In the genomic region with DNA sequence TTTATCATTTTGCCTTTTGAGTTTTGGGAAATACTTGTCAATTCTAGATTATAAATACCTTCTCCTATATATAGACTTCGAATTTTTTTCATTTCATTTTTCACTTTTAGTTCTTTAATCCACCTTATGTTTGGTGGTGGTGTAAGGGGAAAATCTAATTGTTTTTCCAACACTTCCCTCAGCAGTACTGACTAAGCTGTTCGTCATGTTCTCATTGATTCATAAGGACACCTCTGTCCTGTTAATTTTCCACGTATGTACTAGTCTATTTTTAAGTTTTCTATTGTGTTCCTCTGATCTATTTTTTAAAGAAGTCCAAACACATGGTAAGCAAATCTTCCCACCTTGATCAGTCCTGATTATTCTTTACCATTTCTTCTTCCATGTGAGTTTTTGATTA, we compare ENCODE assay signal across 20 cellular contexts.
"Had no signal": no experiment of that assay in that cellular context is flagged by ENCODE, and none has a peak within 500 bp of the region (broad histone marks: within the 10 kb centered on the region; RNA-seq: fewer than 3 reads in every experiment).

No MANE protein-coding gene starts in this region.

- H3K36me3 Mint-ChIP-seq: mesothelial cell of epicardium; natural killer cell treated with Interleukin-12 subunit alpha and Interleukin-12 subunit beta and Interleukin-15 and Interleukin-18, amount 100 ng/mL, for 72 hours; stimulated activated naive B cell treated with anti-CD40 and anti-IgM and Interleukin-4, amounts not matched to agents 10 μg/mL and 1 μg/mL and 100 μg/mL, for 72 hours had no signal

- H3K27ac Mint-ChIP-seq: dendritic cell treated with granulocyte-macrophage colony-stimulating factor and Interleukin-4, amounts not matched to agents 40 ng/mL and 50 ng/mL, for 4 days; effector memory CD8-positive, alpha-beta T cell; mesothelial cell of epicardium; natural killer cell treated with Interleukin-12 subunit alpha and Interleukin-12 subunit beta and Interleukin-15 and Interleukin-18, amount 100 ng/mL, for 72 hours; stimulated activated naive B cell treated with anti-CD40 and anti-IgM and Interleukin-4, amounts not matched to agents 10 μg/mL and 1 μg/mL and 100 μg/mL, for 72 hours had no signal

- H3K27me3 ChIP-seq: adrenal gland, hepatocyte, neutrophil, sigmoid colon, tibial artery had no signal

- H3K4me3 ChIP-seq: adrenal gland, cardiac muscle cell, hepatocyte, lung, sigmoid colon, tibial artery had no signal

- H3K4me3 Mint-ChIP-seq: activated T-cell treated with anti-CD3 and anti-CD28 coated beads, Interleukin-2, amount 50 U/mL, for 4 hours; dendritic cell treated with granulocyte-macrophage colony-stimulating factor and Interleukin-4, amounts not matched to agents 40 ng/mL and 50 ng/mL, for 4 days; effector memory CD8-positive, alpha-beta T cell; mesothelial cell of epicardium; natural killer cell treated with Interleukin-12 subunit alpha and Interleukin-12 subunit beta and Interleukin-15 and Interleukin-18, amount 100 ng/mL, for 72 hours; stimulated activated naive B cell treated with anti-CD40 and anti-IgM and Interleukin-4, amounts not matched to agents 10 μg/mL and 1 μg/mL and 100 μg/mL, for 72 hours had no signal

- H3K36me3 ChIP-seq: adrenal gland, cardiac muscle cell, neutrophil, sigmoid colon, tibial artery had no signal

- ATAC-seq: effector memory CD8-positive, alpha-beta T cell; left colon; natural killer cell treated with Interleukin-12 subunit alpha and Interleukin-12 subunit beta and Interleukin-15 and Interleukin-18, amount 100 ng/mL, for 72 hours; stimulated activated naive B cell treated with anti-CD40 and anti-IgM and Interleukin-4, amounts not matched to agents 10 μg/mL and 1 μg/mL and 100 μg/mL, for 72 hours had no signal

- H3K9me3 Mint-ChIP-seq: activated T-cell treated with anti-CD3 and anti-CD28 coated beads, Interleukin-2, amount 50 U/mL, for 4 hours; dendritic cell treated with granulocyte-macrophage colony-stimulating factor and Interleukin-4, amounts not matched to agents 40 ng/mL and 50 ng/mL, for 4 days; effector memory CD8-positive, alpha-beta T cell; natural killer cell treated with Interleukin-12 subunit alpha and Interleukin-12 subunit beta and Interleukin-15 and Interleukin-18, amount 100 ng/mL, for 72 hours; stimulated activated naive B cell treated with anti-CD40 and anti-IgM and Interleukin-4, amounts not matched to agents 10 μg/mL and 1 μg/mL and 100 μg/mL, for 72 hours had no signal

- H3K27ac ChIP-seq: adrenal gland, cardiac muscle cell, epithelial cell of prostate, hepatocyte, neutrophil, sigmoid colon, tibial artery had no signal

- H3K9me3 ChIP-seq: adrenal gland, neutrophil, sigmoid colon, tibial artery had no signal

- DNase-seq: activated CD4-positive, alpha-beta T cell treated with anti-CD3 and anti-CD28 coated beads, Interleukin-2, amount 50 U/mL, for 4 hours; activated T-cell treated with anti-CD3 and anti-CD28 coated beads, Interleukin-2, amount 50 U/mL, for 4 hours; adrenal gland; effector memory CD8-positive, alpha-beta T cell; foreskin fibroblast; left colon; sigmoid colon; stimulated activated CD4-positive, alpha-beta T cell treated with anti-CD3 and anti-CD28 coated beads, Interleukin-4, amount 100 ng/mL, for 24 hours; stimulated activated naive B cell treated with anti-CD40 and anti-IgM and Interleukin-4, amounts not matched to agents 10 μg/mL and 1 μg/mL and 100 μg/mL, for 72 hours; substantia nigra; T1000; tibial artery had no signal

- H3K27me3 Mint-ChIP-seq: effector memory CD8-positive, alpha-beta T cell had no signal
